Comparison of ENCODE assay signal across 26 cellular contexts in genomic region chr3:100844063-100844936, GRCh38.
A peak's percentile ranks its signal among the peaks of the same experiment; 100 is the strongest.
DNase-seq lines count a peak whose midpoint lies in the region; TF ChIP-seq lines count a peak whose summit lies in the region.
"Had no signal": no experiment of that assay in that cellular context is flagged by ENCODE, and none has a peak within 500 bp of the region (broad histone marks: within the 10 kb centered on the region; RNA-seq: fewer than 3 reads in every experiment).

No MANE protein-coding gene starts in this region.

- intact Hi-C loops in prostate gland (cut with DNase I) (no loop called here), PC-9 (cut with micrococcal nuclease; ENCODE audit: unreplicated experiment) (no loop called here)

- no peaks in the 10 kb centered on the region for H3K27me3 ChIP-seq in fibroblast of lung (ENCODE audit: control insufficient read depth, insufficient read depth, low read length)
- no peaks in the 10 kb centered on the region for H3K27me3 ChIP-seq in prostate gland (replicated peaks; ENCODE audit: insufficient read depth)
- H3K27me3 ChIP-seq in PC-9 (ENCODE audit: insufficient read depth, low read depth), result no peaks in the 10 kb centered on the region
- H3K27me3 ChIP-seq: BLaER1 treated with 17β-estradiol and CSF1 and Interleukin-3, amounts not matched to agents 10 nM and 100 nM; cardiac muscle cell had no signal

- H3K4me3 ChIP-seq in fibroblast of lung (replicated peaks in 1 of 4; ENCODE audit: control extremely low read depth in 1 of 4, insufficient read depth in 1 of 4, low read depth in 3 of 4, low read length in 4 of 4) (no peak overlapping the region), prostate gland (no peak overlapping the region), PC-9 (no peak overlapping the region)
- H3K4me3 ChIP-seq: BLaER1 treated with 17β-estradiol and CSF1 and Interleukin-3, amounts not matched to agents 10 nM and 100 nM; cardiac muscle cell; thoracic aorta had no signal

- H2AFZ ChIP-seq in fibroblast of lung (ENCODE audit: low read length), result no peak overlapping the region
- H2AFZ ChIP-seq in PC-9, result no peak overlapping the region

- DNase-seq in HCEC 1CT (peak; percentile 3), RWPE1 (ENCODE audit: low spot score) (peak; percentile 56), fibroblast of lung (ENCODE audit: low read depth in 2 of 2) (peak in 1 of 2 donors; percentile 37), prostate gland (ENCODE audit: low spot score) (peak; percentile 7), NCI-H1436 treated with DMSO at 0.1 percent for 48 hours (lab: John Stamatoyannopoulos, UW) (no peak), NCI-H187 (lab: John Stamatoyannopoulos, UW) (no peak), PC-9 (no peak), DMS153 (lab: John Stamatoyannopoulos, UW) (no peak)
- DNase-seq: activated CD4-positive, alpha-beta T cell treated with anti-CD3 and anti-CD28 coated beads, Interleukin-2, amount 50 U/mL, for 1 hour; activated naive CD4-positive, alpha-beta T cell treated with anti-CD3 and anti-CD28 coated beads, Interleukin-2, amount 10 ng/mL, durations not matched to agents 7 days and 5 days; amniotic stem cell; Caco-2; cortex of kidney; GOT3; left cardiac atrium; naive thymus-derived CD8-positive, alpha-beta T cell; NCI-H1105; NCI-H2029 treated with DMSO at 0.1 percent for 48 hours; SHP77; stimulated activated CD4-positive, alpha-beta T cell treated with anti-CD3 and anti-CD28 coated beads, Interleukin-4, amount 100 ng/mL, for 24 hours; stimulated activated naive B cell treated with anti-CD40 and anti-IgM and Interleukin-4, amounts not matched to agents 10 μg/mL and 1 μg/mL and 100 μg/mL, for 72 hours; T-helper 9 cell had no signal

- H3F3A ChIP-seq in PC-9 (ENCODE audit: insufficient read depth, low read depth), result no peaks in the 10 kb centered on the region

- H3K9me2 ChIP-seq in PC-9 (ENCODE audit: insufficient read depth), result peaks cover 3% of the 10 kb centered on the region; the same call in 1 of the 2 replicates

- TF ChIP-seq CTCF in RWPE1 (conservative IDR thresholded peaks at IDR 0.05; ENCODE audit: low read depth), result no peak
- no peak for TF ChIP-seq CTCF in fibroblast of lung (conservative IDR thresholded peaks at IDR 0.05 in 1 of 2, IDR thresholded peaks at IDR 0.05 in 1 of 2; ENCODE audit: low read depth in 1 of 2, low read length in 2 of 2)
- TF ChIP-seq CTCF in prostate gland (IDR thresholded peaks at IDR 0.05), result no peak
- TF ChIP-seq CTCF in PC-9 (conservative IDR thresholded peaks at IDR 0.05), result no peak

- TF ChIP-seq POLR2A in prostate gland (IDR thresholded peaks at IDR 0.05), result no peak

- H3K36me3 ChIP-seq in fibroblast of lung (ENCODE audit: control insufficient read depth, insufficient read depth, low read length) (no peaks in the 10 kb centered on the region), prostate gland (no peaks in the 10 kb centered on the region), PC-9 (ENCODE audit: low read depth) (no peaks in the 10 kb centered on the region)
- H3K36me3 ChIP-seq: BLaER1 treated with 17β-estradiol and CSF1 and Interleukin-3, amounts not matched to agents 10 nM and 100 nM; cardiac muscle cell; thoracic aorta had no signal

- no TSS peak for BruUV-seq in PC-9 (replicated peaks; lab: Mats Ljungman, UMichigan)

- H3K4me2 ChIP-seq in fibroblast of lung (ENCODE audit: extremely low read depth, insufficient read depth, low read length) (peak overlapping the region; percentile 30), PC-9 (no peak overlapping the region)
- H3K4me2 ChIP-seq: BLaER1 treated with 17β-estradiol and CSF1 and Interleukin-3, amounts not matched to agents 10 nM and 100 nM had no signal

- CTCF ChIA-PET in RWPE1 (lab: Yijun Ruan, JAX) (no interaction called here), PC-9 (lab: Charles Lee) (no interaction called here)

- no peak overlapping the region for H3K9ac ChIP-seq in fibroblast of lung (ENCODE audit: insufficient read depth, low read length)
- H3K9ac ChIP-seq: BLaER1 treated with 17β-estradiol and CSF1 and Interleukin-3, amounts not matched to agents 10 nM and 100 nM had no signal

- 42% methylated on average over 8 of the region's 8 CpGs for WGBS in prostate gland

- POLR2A ChIA-PET in RWPE1 (lab: Yijun Ruan, JAX; ENCODE audit: low non-redundant PET), result no interaction called here
- POLR2A ChIA-PET in PC-9 (lab: Charles Lee; ENCODE audit: unreplicated experiment), result no interaction called here

- no peaks in the 10 kb centered on the region for H3K4me1 ChIP-seq in fibroblast of lung (ENCODE audit: control insufficient read depth, extremely low read depth, insufficient read depth, low read length)
- no peaks in the 10 kb centered on the region for H3K4me1 ChIP-seq in prostate gland (replicated peaks)
- H3K4me1 ChIP-seq in PC-9 (replicated peaks; ENCODE audit: insufficient read depth), result no peaks in the 10 kb centered on the region
- H3K4me1 ChIP-seq: BLaER1 treated with 17β-estradiol and CSF1 and Interleukin-3, amounts not matched to agents 10 nM and 100 nM; Caco-2 had no signal

- H3K27ac ChIP-seq in RWPE1 (no peak overlapping the region), fibroblast of lung (ENCODE audit: insufficient read depth, low read length) (no peak overlapping the region), prostate gland (peak overlapping the region; percentile 10 to 45), PC-9 (no peak overlapping the region)
- H3K27ac ChIP-seq: BLaER1 treated with 17β-estradiol and CSF1 and Interleukin-3, amounts not matched to agents 10 nM and 100 nM; cardiac muscle cell; HL-60; thoracic aorta had no signal

- H3K9me3 ChIP-seq in fibroblast of lung (ENCODE audit: control insufficient read depth, insufficient read depth, low read depth, low read length) (no peaks in the 10 kb centered on the region), prostate gland (no peaks in the 10 kb centered on the region), PC-9 (ENCODE audit: insufficient read depth, low read depth) (no peaks in the 10 kb centered on the region)
- H3K9me3 ChIP-seq: BLaER1 treated with 17β-estradiol and CSF1 and Interleukin-3, amounts not matched to agents 10 nM and 100 nM; Caco-2; thoracic aorta had no signal

- H3K79me2 ChIP-seq in fibroblast of lung (ENCODE audit: control insufficient read depth, insufficient read depth, low read length) (no peaks in the 10 kb centered on the region), PC-9 (ENCODE audit: low read depth) (no peaks in the 10 kb centered on the region)

- H4K20me1 ChIP-seq in fibroblast of lung (ENCODE audit: control insufficient read depth, extremely low read depth, insufficient read depth, low read length) (no peaks in the 10 kb centered on the region), PC-9 (ENCODE audit: insufficient read depth) (no peaks in the 10 kb centered on the region)
- H4K20me1 ChIP-seq: BLaER1 treated with 17β-estradiol and CSF1 and Interleukin-3, amounts not matched to agents 10 nM and 100 nM had no signal

Comparison
In these comparisons a context has a peak if more than half of its experiments do, and no peak if none do; other contexts are left out.
1. DNase-seq: peak in HCEC 1CT (single experiment), RWPE1 (single experiment) and prostate gland (single experiment); none in NCI-H1436 treated with DMSO at 0.1 percent for 48 hours (single experiment), NCI-H187 (0 of 2), PC-9 (0 of 2) and DMS153 (single experiment).
2. H3K27ac ChIP-seq: peak in prostate gland (2 of 2); none in RWPE1 (single experiment), fibroblast of lung (single experiment) and PC-9 (single experiment).